ENCODE assay signal across 1 cellular context in genomic region chr9:33988219-33988890, GRCh38.
TF ChIP-seq lines count a peak whose summit lies in the region.

No MANE protein-coding gene starts in this region.

TF ChIP-seq in GM12878, 131 proteins besides CTCF, POLR2A, EP300 and RAD21 (continued from another document):
- peak; percentile 61; the same call in 1 of the 2 replicates for TF ChIP-seq NBN (IDR thresholded peaks at IDR 0.05)
- no peak for TF ChIP-seq SIX5 (IDR thresholded peaks at IDR 0.05; ENCODE audit: low read depth, low read length, severe bottlenecking)
- no peak for TF ChIP-seq ZBTB33 (IDR thresholded peaks at IDR 0.05)
- peak in 1 of 2 experiments; percentile 82; a peak in 2 of 4 replicates for TF ChIP-seq ETV6 (conservative IDR thresholded peaks at IDR 0.05 in 1 of 2, IDR thresholded peaks at IDR 0.05 in 1 of 2; ENCODE audit: borderline replicate concordance in 1 of 2, low read depth in 1 of 2)
- peak; percentile 79 for TF ChIP-seq CREM (IDR thresholded peaks at IDR 0.05; ENCODE audit: low read depth)
- TF ChIP-seq BCL3 (IDR thresholded peaks at IDR 0.05; ENCODE audit: borderline replicate concordance, insufficient read depth, low read depth, low read length, poor library complexity, severe bottlenecking), result peak; percentile 35
- peak; percentile 85 for TF ChIP-seq PBX3 (IDR thresholded peaks at IDR 0.05; ENCODE audit: insufficient replicate concordance, low read depth, low read length)
- peak; percentile 97 for TF ChIP-seq JUNB (IDR thresholded peaks at IDR 0.05)
- TF ChIP-seq PKNOX1 (IDR thresholded peaks at IDR 0.05), result peak; percentile 97
- peak in 1 of 2 experiments; percentile 60; a peak in 1 of 4 replicates for TF ChIP-seq CEBPB (IDR thresholded peaks at IDR 0.05; ENCODE audit: borderline replicate concordance in 1 of 2, low read depth in 2 of 2, low read length in 2 of 2)
- peak; percentile 61 to 65; a peak in 2 of 4 replicates for TF ChIP-seq BHLHE40 (IDR thresholded peaks at IDR 0.05; ENCODE audit: borderline replicate concordance in 1 of 2, low read depth in 2 of 2, low read length in 1 of 2)
- peak; percentile 73; the same call in 1 of the 2 replicates for TF ChIP-seq CBX5 (IDR thresholded peaks at IDR 0.05; ENCODE audit: low read depth)
- TF ChIP-seq IKZF2 (IDR thresholded peaks at IDR 0.05), result peak in 1 of 2 experiments; percentile 53; a peak in 3 of 4 replicates
- peak in 1 of 2 experiments; percentile 27; a peak in 1 of 4 replicates for TF ChIP-seq SRF (IDR thresholded peaks at IDR 0.05; ENCODE audit: low read depth in 2 of 2, low read length in 2 of 2)
- TF ChIP-seq EZH2 (IDR thresholded peaks at IDR 0.05; ENCODE audit: borderline replicate concordance, control insufficient read depth, low read depth, low read length), result 0 out of 2 replicates have a peak, but pooled peaks have one; percentile 30
- peak; percentile 57 for TF ChIP-seq CREB1 (IDR thresholded peaks at IDR 0.05; ENCODE audit: low read depth)
- peak; percentile 69 for TF ChIP-seq CBFB (IDR thresholded peaks at IDR 0.05; ENCODE audit: low read depth)
- TF ChIP-seq SPI1 (IDR thresholded peaks at IDR 0.05; ENCODE audit: borderline replicate concordance, insufficient read depth, low read depth, low read length), result no peak
- TF ChIP-seq YY1 (IDR thresholded peaks at IDR 0.05; ENCODE audit: low read depth, low read length), result peak; percentile 48; the same call in 1 of the 2 replicates
- TF ChIP-seq PRDM15 (CRISPR knock-in tag; IDR thresholded peaks at IDR 0.05), result no peak
- TF ChIP-seq SREBF1 (IDR thresholded peaks at IDR 0.05; ENCODE audit: low read length), result no peak
- peak; percentile 95 for TF ChIP-seq IRF4 (IDR thresholded peaks at IDR 0.05; ENCODE audit: low read depth, low read length)
- 0 out of 2 replicates have a peak, but pooled peaks have one; percentile 81 for TF ChIP-seq TCF3 (IDR thresholded peaks at IDR 0.05; ENCODE audit: borderline replicate concordance, insufficient read depth, low read depth, low read length)
- TF ChIP-seq ATF7 (IDR thresholded peaks at IDR 0.05; ENCODE audit: low read depth), result peak; percentile 67
- peak; percentile 75 for TF ChIP-seq EED (IDR thresholded peaks at IDR 0.05; ENCODE audit: low read depth)
- peak; percentile 72; the same call in 1 of the 2 replicates for TF ChIP-seq DPF2 (IDR thresholded peaks at IDR 0.05)
- no peak for TF ChIP-seq CHD4 (IDR thresholded peaks at IDR 0.05)
- TF ChIP-seq NFIC (IDR thresholded peaks at IDR 0.05; ENCODE audit: low read depth, low read length), result peak; percentile 82
- peak; percentile 77; the same call in 1 of the 2 replicates for TF ChIP-seq TCF12 (IDR thresholded peaks at IDR 0.05; ENCODE audit: low read depth, low read length)
- TF ChIP-seq CHD1 (IDR thresholded peaks at IDR 0.05; ENCODE audit: low read depth, low read length), result no peak
- TF ChIP-seq E2F4 (IDR thresholded peaks at IDR 0.05; ENCODE audit: low read depth, low read length), result no peak
- TF ChIP-seq ZBTB11 (CRISPR knock-in tag; IDR thresholded peaks at IDR 0.05), result no peak
- TF ChIP-seq JUND (IDR thresholded peaks at IDR 0.05; ENCODE audit: low read depth, low read length), result peak; percentile 94
